1 cellular context compared by ENCODE assay signal in genomic region chr12:71567562-71567961, GRCh38.
TF ChIP-seq lines count a peak whose summit lies in the region.

No MANE protein-coding gene starts in this region.

TF ChIP-seq in K562, 482 proteins besides CTCF, POLR2A, EP300 and RAD21 (continued from another document):
- TF ChIP-seq CEBPB (tag; IDR thresholded peaks at IDR 0.05) (peak; percentile 63), YY1 (IDR thresholded peaks at IDR 0.05; ENCODE audit: borderline replicate concordance in 1 of 3, control insufficient read depth in 1 of 3, extremely low read depth in 1 of 3, insufficient read depth in 3 of 3, insufficient read length in 1 of 3, insufficient replicate concordance in 2 of 3, low read depth in 1 of 3, low read length in 2 of 3) (peak in 1 of 3 experiments; percentile 56), U2AF2 (optimal IDR thresholded peaks at IDR 0.05; ENCODE audit: low read depth, low read length) (no peak), JUND (IDR thresholded peaks at IDR 0.05; ENCODE audit: borderline replicate concordance, low read depth, low read length) (peak; percentile 27; the same call in 1 of the 2 replicates), JUND (tag; IDR thresholded peaks at IDR 0.05; ENCODE audit: borderline replicate concordance, low read depth, low read length) (no peak; the same call in 2 of the 3 replicates), HDAC8 (tag; IDR thresholded peaks at IDR 0.05) (no peak), MEIS2 (IDR thresholded peaks at IDR 0.05; ENCODE audit: partially characterized antibody) (peak; percentile 77), NFE2 (IDR thresholded peaks at IDR 0.05; ENCODE audit: low read depth) (peak; percentile 42; the same call in 1 of the 2 replicates), CBFA2T3 (IDR thresholded peaks at IDR 0.05) (peak; percentile 31; the same call in 1 of the 2 replicates), NR4A1 (CRISPR knock-in tag; IDR thresholded peaks at IDR 0.05) (no peak), NR4A1 (tag; IDR thresholded peaks at IDR 0.05) (no peak), CEBPG (CRISPR knock-in tag; IDR thresholded peaks at IDR 0.05) (peak; percentile 39; the same call in 1 of the 2 replicates), CEBPG (tag; conservative IDR thresholded peaks at IDR 0.05 in 1 of 2, IDR thresholded peaks at IDR 0.05 in 1 of 2) (0 out of 4 replicates have a peak, but pooled peaks of 1 of the 2 experiments have one; percentile 16), VEZF1 (CRISPR knock-in tag; IDR thresholded peaks at IDR 0.05) (peak; percentile 56), DEAF1 (CRISPR knock-in tag; IDR thresholded peaks at IDR 0.05) (peak; percentile 45), CREM (IDR thresholded peaks at IDR 0.05; ENCODE audit: low read depth) (peak; percentile 45; the same call in 1 of the 2 replicates)
